ENCODE assay signal across 14 cellular contexts in genomic region chr3:48064292-48064829, GRCh38. TPM values are rescaled to one million over a fixed set of nuclear protein-coding genes. Genes with fewer than 3 reads are reported as not detected.
A peak's percentile ranks its signal among the peaks of the same experiment; 100 is the strongest.
DNase-seq lines count a peak whose midpoint lies in the region; ATAC-seq and TF ChIP-seq lines count a peak whose summit lies in the region.
"Had no signal": no experiment of that assay in that cellular context is flagged by ENCODE, and none has a peak within 500 bp of the region (broad histone marks: within the 10 kb centered on the region; RNA-seq: fewer than 3 reads in every experiment).

No MANE protein-coding gene starts in this region.

- H3K4me1 Mint-ChIP-seq in activated naive CD8-positive, alpha-beta T cell treated with anti-CD3 and anti-CD28 coated beads, Interleukin-2, amount 50 U/mL, for 24 hours = peaks cover 21% of the 10 kb centered on the region
- peaks cover 8% of the 10 kb centered on the region for H3K4me1 Mint-ChIP-seq in activated naive CD8-positive, alpha-beta T cell treated with anti-CD3 and anti-CD28 coated beads for 36 hours
- H3K4me1 Mint-ChIP-seq in activated T-helper 17 cell treated with anti-CD3 and anti-CD28 coated beads, Interleukin-2, amount 50 U/mL, for 72 hours = peaks cover 21% of the 10 kb centered on the region
- H3K4me1 Mint-ChIP-seq in stimulated activated effector memory CD8-positive, alpha-beta T cell treated with anti-CD3 and anti-CD28 coated beads, Interleukin-12 subunit alpha, Interleukin-12 subunit beta, amount 100 ng/mL, for 72 hours = peaks cover 28% of the 10 kb centered on the region
- H3K4me1 Mint-ChIP-seq in activated CD8-positive, alpha-beta T cell treated with anti-CD3 and anti-CD28 coated beads for 36 hours (ENCODE audit: low read depth) = peaks cover 22% of the 10 kb centered on the region

- no peak for TF ChIP-seq CTCF in activated CD8-positive, alpha-beta T cell treated with anti-CD3 and anti-CD28 coated beads for 36 hours (IDR thresholded peaks at IDR 0.05)

- no peak for ATAC-seq in activated naive CD8-positive, alpha-beta T cell treated with anti-CD3 and anti-CD28 coated beads, Interleukin-2, amount 50 U/mL, for 24 hours
- peak; percentile 70 for ATAC-seq in activated T-helper 17 cell treated with anti-CD3 and anti-CD28 coated beads, Interleukin-2, amount 50 U/mL, for 72 hours (replicated peaks)
- ATAC-seq in stimulated activated effector memory CD8-positive, alpha-beta T cell treated with anti-CD3 and anti-CD28 coated beads, Interleukin-12 subunit alpha, Interleukin-12 subunit beta, amount 100 ng/mL, for 72 hours = peak; percentile 68
- no peak for ATAC-seq in activated CD8-positive, alpha-beta T cell treated with anti-CD3 and anti-CD28 coated beads for 36 hours

- POLR2A ChIA-PET in activated CD8-positive, alpha-beta T cell treated with anti-CD3 and anti-CD28 coated beads for 36 hours (lab: Charles Lee) = no interaction called here

- no peak overlapping the region for H3K4me3 Mint-ChIP-seq in activated naive CD8-positive, alpha-beta T cell treated with anti-CD3 and anti-CD28 coated beads, Interleukin-2, amount 50 U/mL, for 24 hours
- no peak overlapping the region for H3K4me3 Mint-ChIP-seq in activated naive CD8-positive, alpha-beta T cell treated with anti-CD3 and anti-CD28 coated beads for 36 hours
- H3K4me3 Mint-ChIP-seq in activated T-helper 17 cell treated with anti-CD3 and anti-CD28 coated beads, Interleukin-2, amount 50 U/mL, for 72 hours = no peak overlapping the region
- H3K4me3 Mint-ChIP-seq in stimulated activated effector memory CD8-positive, alpha-beta T cell treated with anti-CD3 and anti-CD28 coated beads, Interleukin-12 subunit alpha, Interleukin-12 subunit beta, amount 100 ng/mL, for 72 hours = no peak overlapping the region
- no peak overlapping the region for H3K4me3 Mint-ChIP-seq in activated CD8-positive, alpha-beta T cell treated with anti-CD3 and anti-CD28 coated beads for 36 hours
- H3K4me3 Mint-ChIP-seq: activated B cell treated with CpG ODN at 0.5 μM for 24 hours; stimulated activated naive CD8-positive, alpha-beta T cell treated with anti-CD3 and anti-CD28 coated beads, Interleukin-15, Interleukin-2, amounts not matched to agents 100 ng/mL and 50 ng/mL, for 24 hours had no signal

- intact Hi-C loops in activated CD8-positive, alpha-beta T cell treated with anti-CD3 and anti-CD28 coated beads for 36 hours (cut with micrococcal nuclease) = no loop called here

- no peak for DNase-seq in activated naive CD8-positive, alpha-beta T cell treated with anti-CD3 and anti-CD28 coated beads, Interleukin-2, amount 50 U/mL, for 24 hours
- no peak for DNase-seq in activated naive CD8-positive, alpha-beta T cell treated with anti-CD3 and anti-CD28 coated beads for 36 hours
- DNase-seq in iris pigment epithelial cell (ENCODE audit: low read depth) (peak; percentile 13), COR-L47 (lab: John Stamatoyannopoulos, UW) (no peak), NCI-H128 (lab: John Stamatoyannopoulos, UW; ENCODE audit: unreplicated experiment) (no peak)
- DNase-seq in stimulated activated effector memory CD8-positive, alpha-beta T cell treated with anti-CD3 and anti-CD28 coated beads, Interleukin-12 subunit alpha, Interleukin-12 subunit beta, amount 100 ng/mL, for 72 hours (ENCODE audit: low spot score in 2 of 2) = no peak
- DNase-seq in activated CD8-positive, alpha-beta T cell treated with anti-CD3 and anti-CD28 coated beads for 36 hours = no peak
- DNase-seq: activated B cell treated with CpG ODN at 0.5 μM for 24 hours; adrenal gland; Caco-2; colonic mucosa; stimulated activated CD4-positive, alpha-beta T cell treated with anti-CD3 and anti-CD28 coated beads, Interleukin-4, amount 100 ng/mL, for 1 hour had no signal

- no peaks in the 10 kb centered on the region for H3K9me3 Mint-ChIP-seq in activated naive CD8-positive, alpha-beta T cell treated with anti-CD3 and anti-CD28 coated beads, Interleukin-2, amount 50 U/mL, for 24 hours
- peaks cover 3% of the 10 kb centered on the region for H3K9me3 Mint-ChIP-seq in activated naive CD8-positive, alpha-beta T cell treated with anti-CD3 and anti-CD28 coated beads for 36 hours
- H3K9me3 Mint-ChIP-seq in activated T-helper 17 cell treated with anti-CD3 and anti-CD28 coated beads, Interleukin-2, amount 50 U/mL, for 72 hours = no peaks in the 10 kb centered on the region
- no peaks in the 10 kb centered on the region for H3K9me3 Mint-ChIP-seq in stimulated activated effector memory CD8-positive, alpha-beta T cell treated with anti-CD3 and anti-CD28 coated beads, Interleukin-12 subunit alpha, Interleukin-12 subunit beta, amount 100 ng/mL, for 72 hours
- peaks cover 5% of the 10 kb centered on the region for H3K9me3 Mint-ChIP-seq in activated CD8-positive, alpha-beta T cell treated with anti-CD3 and anti-CD28 coated beads for 36 hours
- H3K9me3 Mint-ChIP-seq: activated B cell treated with CpG ODN at 0.5 μM for 24 hours had no signal

- CTCF ChIA-PET in activated CD8-positive, alpha-beta T cell treated with anti-CD3 and anti-CD28 coated beads for 36 hours (lab: Charles Lee) = interaction anchor here (1.4 kb wide), 1 partner anchor 87 kb away, joined by 3 read pairs; no protein-coding TSS in a partner anchor

- no peaks in the 10 kb centered on the region for H3K27me3 Mint-ChIP-seq in activated naive CD8-positive, alpha-beta T cell treated with anti-CD3 and anti-CD28 coated beads, Interleukin-2, amount 50 U/mL, for 24 hours
- H3K27me3 Mint-ChIP-seq in activated naive CD8-positive, alpha-beta T cell treated with anti-CD3 and anti-CD28 coated beads for 36 hours = no peaks in the 10 kb centered on the region
- no peaks in the 10 kb centered on the region for H3K27me3 Mint-ChIP-seq in activated T-helper 17 cell treated with anti-CD3 and anti-CD28 coated beads, Interleukin-2, amount 50 U/mL, for 72 hours
- no peaks in the 10 kb centered on the region for H3K27me3 Mint-ChIP-seq in activated CD8-positive, alpha-beta T cell treated with anti-CD3 and anti-CD28 coated beads for 36 hours
- H3K27me3 Mint-ChIP-seq: activated B cell treated with CpG ODN at 0.5 μM for 24 hours; stimulated activated naive CD8-positive, alpha-beta T cell treated with anti-CD3 and anti-CD28 coated beads, Interleukin-15, Interleukin-2, amounts not matched to agents 100 ng/mL and 50 ng/mL, for 24 hours had no signal

- H3K27ac Mint-ChIP-seq in activated naive CD8-positive, alpha-beta T cell treated with anti-CD3 and anti-CD28 coated beads, Interleukin-2, amount 50 U/mL, for 24 hours = peak overlapping the region; percentile 8
- H3K27ac Mint-ChIP-seq in activated naive CD8-positive, alpha-beta T cell treated with anti-CD3 and anti-CD28 coated beads for 36 hours = no peak overlapping the region
- no peak overlapping the region for H3K27ac Mint-ChIP-seq in activated T-helper 17 cell treated with anti-CD3 and anti-CD28 coated beads, Interleukin-2, amount 50 U/mL, for 72 hours
- peak overlapping the region; percentile 15 for H3K27ac Mint-ChIP-seq in stimulated activated effector memory CD8-positive, alpha-beta T cell treated with anti-CD3 and anti-CD28 coated beads, Interleukin-12 subunit alpha, Interleukin-12 subunit beta, amount 100 ng/mL, for 72 hours
- H3K27ac Mint-ChIP-seq in activated CD8-positive, alpha-beta T cell treated with anti-CD3 and anti-CD28 coated beads for 36 hours = no peak overlapping the region
- H3K27ac Mint-ChIP-seq: activated B cell treated with CpG ODN at 0.5 μM for 24 hours; stimulated activated naive CD8-positive, alpha-beta T cell treated with anti-CD3 and anti-CD28 coated beads, Interleukin-15, Interleukin-2, amounts not matched to agents 100 ng/mL and 50 ng/mL, for 24 hours had no signal

- peaks cover 10% of the 10 kb centered on the region for H3K36me3 Mint-ChIP-seq in activated naive CD8-positive, alpha-beta T cell treated with anti-CD3 and anti-CD28 coated beads, Interleukin-2, amount 50 U/mL, for 24 hours (ENCODE audit: low read depth)
- peaks cover 16% of the 10 kb centered on the region for H3K36me3 Mint-ChIP-seq in activated naive CD8-positive, alpha-beta T cell treated with anti-CD3 and anti-CD28 coated beads for 36 hours
- peaks cover 7% of the 10 kb centered on the region for H3K36me3 Mint-ChIP-seq in activated T-helper 17 cell treated with anti-CD3 and anti-CD28 coated beads, Interleukin-2, amount 50 U/mL, for 72 hours (ENCODE audit: low read depth)
- peaks cover 25% of the 10 kb centered on the region for H3K36me3 Mint-ChIP-seq in stimulated activated effector memory CD8-positive, alpha-beta T cell treated with anti-CD3 and anti-CD28 coated beads, Interleukin-12 subunit alpha, Interleukin-12 subunit beta, amount 100 ng/mL, for 72 hours
- H3K36me3 Mint-ChIP-seq in activated CD8-positive, alpha-beta T cell treated with anti-CD3 and anti-CD28 coated beads for 36 hours (ENCODE audit: low read depth) = peaks cover 10% of the 10 kb centered on the region

RNA-seq across cellular contexts. Expression of gene MAP4, which starts 48.1 kb away (rescaled TPM):
- total RNA-seq in activated naive CD8-positive, alpha-beta T cell treated with anti-CD3 and anti-CD28 coated beads for 36 hours = 10 to 100 TPM; 95.2 to 96.7 TPM
- 100 to 1,000 TPM in 1 of 2 donors, 10 to 100 TPM in 1; 97.5 to 130 TPM for total RNA-seq in activated T-helper 17 cell treated with anti-CD3 and anti-CD28 coated beads, Interleukin-2, amount 50 U/mL, for 72 hours
- 100 to 1,000 TPM; 101 to 103 TPM for total RNA-seq in activated CD8-positive, alpha-beta T cell treated with anti-CD3 and anti-CD28 coated beads for 36 hours

Comparison
In these comparisons a context has a peak if more than half of its experiments do, and no peak if none do; other contexts are left out.
1. H3K27ac Mint-ChIP-seq: peak in activated naive CD8-positive, alpha-beta T cell treated with anti-CD3 and anti-CD28 coated beads, Interleukin-2, amount 50 U/mL, for 24 hours (single experiment) and stimulated activated effector memory CD8-positive, alpha-beta T cell treated with anti-CD3 and anti-CD28 coated beads, Interleukin-12 subunit alpha, Interleukin-12 subunit beta, amount 100 ng/mL, for 72 hours (single experiment); none in activated naive CD8-positive, alpha-beta T cell treated with anti-CD3 and anti-CD28 coated beads for 36 hours (single experiment), activated T-helper 17 cell treated with anti-CD3 and anti-CD28 coated beads, Interleukin-2, amount 50 U/mL, for 72 hours (single experiment) and activated CD8-positive, alpha-beta T cell treated with anti-CD3 and anti-CD28 coated beads for 36 hours (single experiment).
2. ATAC-seq: peak in activated T-helper 17 cell treated with anti-CD3 and anti-CD28 coated beads, Interleukin-2, amount 50 U/mL, for 72 hours (single experiment) and stimulated activated effector memory CD8-positive, alpha-beta T cell treated with anti-CD3 and anti-CD28 coated beads, Interleukin-12 subunit alpha, Interleukin-12 subunit beta, amount 100 ng/mL, for 72 hours (single experiment); none in activated naive CD8-positive, alpha-beta T cell treated with anti-CD3 and anti-CD28 coated beads, Interleukin-2, amount 50 U/mL, for 24 hours (single experiment) and activated CD8-positive, alpha-beta T cell treated with anti-CD3 and anti-CD28 coated beads for 36 hours (single experiment).